8 cellular contexts compared by ENCODE assay signal in genomic region chr4:147617841-147618421, GRCh38. TPM values are rescaled to one million over a fixed set of nuclear protein-coding genes. Genes with fewer than 3 reads are reported as not detected.
DNase-seq lines count a peak whose midpoint lies in the region; ATAC-seq, FAIRE-seq and TF ChIP-seq lines count a peak whose summit lies in the region.

No MANE protein-coding gene starts in this region.

- H3K27ac ChIP-seq in keratinocyte (ENCODE audit: control insufficient read depth, insufficient read depth, low read length) (peak overlapping the region; percentile 91), suprapubic skin (peak overlapping the region; percentile 71)

- intact Hi-C loops in activated CD4-positive, alpha-beta T cell treated with anti-CD3 and anti-CD28 coated beads, Interleukin-2, amount 10 ng/mL, durations not matched to agents 24 days and 14 days (cut with micrococcal nuclease), result loop anchor here (1.0 to 5.0 kb wide), 6 partner anchors 21 to 824 kb away; partner anchors contain the start of genes ARHGAP10, NR3C2 and PRMT9

- H3K9ac ChIP-seq in keratinocyte (ENCODE audit: control insufficient read depth, extremely low read depth, insufficient read depth, low read length), result peak overlapping the region; percentile 92

- H3K9me3 ChIP-seq in keratinocyte (ENCODE audit: control insufficient read depth, low read depth, low read length), result no peaks in the 10 kb centered on the region
- H3K9me3 ChIP-seq in suprapubic skin, result no peaks in the 10 kb centered on the region

- H3K4me1 ChIP-seq in keratinocyte (ENCODE audit: control insufficient read depth, extremely low read depth, insufficient read depth, low read length), result peaks cover 3% of the 10 kb centered on the region
- peaks cover 37% of the 10 kb centered on the region for H3K4me1 ChIP-seq in suprapubic skin

- H3K9me3 Mint-ChIP-seq in activated CD4-positive, alpha-beta T cell treated with anti-CD3 and anti-CD28 coated beads, Interleukin-2, amount 10 ng/mL, durations not matched to agents 24 days and 14 days, result no peaks in the 10 kb centered on the region
- H3K9me3 Mint-ChIP-seq in activated T-helper 17 cell treated with anti-CD3 and anti-CD28 coated beads, Interleukin-2, amount 50 U/mL, for 72 hours, result no peaks in the 10 kb centered on the region

- TF ChIP-seq POLR2A in suprapubic skin (IDR thresholded peaks at IDR 0.05), result no peak

- peak overlapping the region; percentile 99 for H3K4me3 Mint-ChIP-seq in activated CD4-positive, alpha-beta T cell treated with anti-CD3 and anti-CD28 coated beads, Interleukin-2, amount 10 ng/mL, durations not matched to agents 24 days and 14 days
- peak overlapping the region; percentile 93 for H3K4me3 Mint-ChIP-seq in activated T-helper 17 cell treated with anti-CD3 and anti-CD28 coated beads, Interleukin-2, amount 50 U/mL, for 72 hours

- peak overlapping the region; percentile 95 for H3K4me2 ChIP-seq in keratinocyte (ENCODE audit: control insufficient read depth, extremely low read depth, insufficient read depth, low read depth, low read length)

- ATAC-seq in HG03064 (IDR thresholded peaks at IDR 0.05; ENCODE audit: low read depth, unreplicated experiment), result peak; percentile 11
- ATAC-seq in activated T-helper 17 cell treated with anti-CD3 and anti-CD28 coated beads, Interleukin-2, amount 50 U/mL, for 72 hours (replicated peaks), result peak; percentile 2

- H3K4me1 Mint-ChIP-seq in activated CD4-positive, alpha-beta T cell treated with anti-CD3 and anti-CD28 coated beads, Interleukin-2, amount 10 ng/mL, durations not matched to agents 24 days and 14 days, result peaks cover 22% of the 10 kb centered on the region
- peaks cover 20% of the 10 kb centered on the region for H3K4me1 Mint-ChIP-seq in activated T-helper 17 cell treated with anti-CD3 and anti-CD28 coated beads, Interleukin-2, amount 50 U/mL, for 72 hours

- TF ChIP-seq CTCF in keratinocyte (optimal IDR thresholded peaks at IDR 0.05 in 1 of 3, IDR thresholded peaks at IDR 0.05 in 1 of 3, conservative IDR thresholded peaks at IDR 0.05 in 1 of 3; ENCODE audit: extremely low read depth in 1 of 3, insufficient read depth in 2 of 3, low read length in 3 of 3), result no peak
- TF ChIP-seq CTCF in suprapubic skin (IDR thresholded peaks at IDR 0.05), result no peak

- H2AFZ ChIP-seq in keratinocyte (ENCODE audit: control insufficient read depth, low read length), result peak overlapping the region; percentile 96

- H4K20me1 ChIP-seq in keratinocyte (ENCODE audit: control insufficient read depth, extremely low read depth, insufficient read depth, low read length), result no peaks in the 10 kb centered on the region

- H3K27me3 ChIP-seq in keratinocyte (ENCODE audit: control insufficient read depth, extremely low read depth, insufficient read depth, low read length), result no peaks in the 10 kb centered on the region
- H3K27me3 ChIP-seq in suprapubic skin, result no peaks in the 10 kb centered on the region

- peaks cover 16% of the 10 kb centered on the region for H3K27me3 Mint-ChIP-seq in activated CD4-positive, alpha-beta T cell treated with anti-CD3 and anti-CD28 coated beads, Interleukin-2, amount 10 ng/mL, durations not matched to agents 24 days and 14 days
- peaks cover 3% of the 10 kb centered on the region for H3K27me3 Mint-ChIP-seq in activated T-helper 17 cell treated with anti-CD3 and anti-CD28 coated beads, Interleukin-2, amount 50 U/mL, for 72 hours

- no peak for DNase-seq in activated CD4-positive, alpha-beta T cell treated with anti-CD3 and anti-CD28 coated beads, Interleukin-2, amount 10 ng/mL, durations not matched to agents 24 days and 14 days
- DNase-seq in activated CD4-positive, alpha-beta T cell treated with anti-CD3 and anti-CD28 coated beads, Interleukin-2, amount 50 U/mL, for 1 hour, result no peak
- DNase-seq in keratinocyte (ENCODE audit: low read depth, low spot score) (no peak), suprapubic skin (ENCODE audit: low spot score in 2 of 2) (no peak), HK-2 (ENCODE audit: unreplicated experiment) (no peak), NCI-H187 (lab: John Stamatoyannopoulos, UW) (no peak)

- H3K36me3 Mint-ChIP-seq in activated CD4-positive, alpha-beta T cell treated with anti-CD3 and anti-CD28 coated beads, Interleukin-2, amount 10 ng/mL, durations not matched to agents 24 days and 14 days (ENCODE audit: low read depth), result peaks cover 23% of the 10 kb centered on the region
- H3K36me3 Mint-ChIP-seq in activated T-helper 17 cell treated with anti-CD3 and anti-CD28 coated beads, Interleukin-2, amount 50 U/mL, for 72 hours (ENCODE audit: low read depth), result peaks cover 42% of the 10 kb centered on the region

- peak overlapping the region; percentile 85 to 98 (median 85) for H3K4me3 ChIP-seq in keratinocyte (ENCODE audit: control insufficient read depth in 2 of 3, extremely low read depth in 1 of 3, insufficient read depth in 2 of 3, low read depth in 1 of 3, low read length in 3 of 3)
- H3K4me3 ChIP-seq in suprapubic skin, result peak overlapping the region; percentile 62

- no peak for TF ChIP-seq EP300 in suprapubic skin (IDR thresholded peaks at IDR 0.05)

- H3K79me2 ChIP-seq in keratinocyte (ENCODE audit: control insufficient read depth, insufficient read depth, low read length), result peaks cover 38% of the 10 kb centered on the region

- peak overlapping the region; percentile 94 for H3K27ac Mint-ChIP-seq in activated CD4-positive, alpha-beta T cell treated with anti-CD3 and anti-CD28 coated beads, Interleukin-2, amount 10 ng/mL, durations not matched to agents 24 days and 14 days
- H3K27ac Mint-ChIP-seq in activated T-helper 17 cell treated with anti-CD3 and anti-CD28 coated beads, Interleukin-2, amount 50 U/mL, for 72 hours, result peak overlapping the region; percentile 96

- no peaks in the 10 kb centered on the region for H3K9me1 ChIP-seq in keratinocyte (ENCODE audit: control insufficient read depth, extremely low read depth, insufficient read depth, low read length)

- dilution Hi-C loops in keratinocyte (cut with MboI; ENCODE audit: extremely low pct_ligation_motif_present, low sequenced_read_pairs), result no loop called here

- WGBS in suprapubic skin, result 7% methylated on average over 15 of the region's 15 CpGs

- FAIRE-seq in keratinocyte (lab: Jason Lieb, UNC), result no peak

- H3K36me3 ChIP-seq in keratinocyte (ENCODE audit: control insufficient read depth in 2 of 2, extremely low read depth in 1 of 2, insufficient read depth in 2 of 2, low read length in 2 of 2), result peaks cover 0 to 2% of the 10 kb centered on the region in 2 experiments
- H3K36me3 ChIP-seq in suprapubic skin, result peaks cover 6% of the 10 kb centered on the region

RNA-seq across cellular contexts. Expression of gene TMEM184C, which starts 0.7 kb away (rescaled TPM):
- total RNA-seq in activated CD4-positive, alpha-beta T cell treated with anti-CD3 and anti-CD28 coated beads, Interleukin-2, amount 10 ng/mL, durations not matched to agents 24 days and 14 days, result 18.3 and 19.7 TPM in 2 replicates
- total RNA-seq in activated T-helper 17 cell treated with anti-CD3 and anti-CD28 coated beads, Interleukin-2, amount 50 U/mL, for 72 hours, result 10 to 100 TPM; 14.1 to 18.9 TPM
- 18.0 to 32.2 TPM (median 22.1 TPM) in 3 replicates for polyA plus RNA-seq in keratinocyte
- polyA plus RNA-seq in keratinocyte (2011; ENCODE audit: low read depth), result 18.9 TPM
- 12.2 and 23.3 TPM in 2 replicates for polyA plus RNA-seq in keratinocyte (2011; cell fraction: cytosol; rRNA removed)
- 18.8 and 19.0 TPM in 2 replicates for polyA plus RNA-seq in keratinocyte (2011; cell fraction: nucleus; rRNA removed)
- 20.3 and 21.1 TPM in 2 replicates for polyA plus RNA-seq in keratinocyte (2012; ENCODE audit: low replicate concordance)
- 13.5 to 40.8 TPM (median 36.4 TPM) in 3 replicates for polyA minus RNA-seq in keratinocyte
- polyA minus RNA-seq in keratinocyte (2011; cell fraction: cytosol; rRNA and poly(A)+ RNA removed), result 18.0 TPM
- 19.3 and 37.4 TPM in 2 replicates for polyA minus RNA-seq in keratinocyte (2011; cell fraction: nucleus; rRNA and poly(A)+ RNA removed)
- 10 to 100 TPM; 17.1 to 29.8 (median 21.1) TPM for total RNA-seq in suprapubic skin
